ENCODE assay signal across 1 cellular context in genomic region chr10:92239600-92240288, GRCh38.
TF ChIP-seq lines count a peak whose summit lies in the region.

No MANE protein-coding gene starts in this region.

TF ChIP-seq in HepG2, 621 proteins besides CTCF, POLR2A, EP300 and RAD21 (continued from another document and continues in another):
- no peak for TF ChIP-seq CSRNP2 (CRISPR knock-in tag; conservative IDR thresholded peaks at IDR 0.05; ENCODE audit: low read depth)
- no peak for TF ChIP-seq ZC3H4 (CRISPR knock-in tag; IDR thresholded peaks at IDR 0.05; ENCODE audit: borderline replicate concordance)
- peak; percentile 23; the same call in 1 of the 2 replicates for TF ChIP-seq RFXAP (CRISPR knock-in tag; IDR thresholded peaks at IDR 0.05; ENCODE audit: borderline replicate concordance)
- TF ChIP-seq PRDM10 (CRISPR knock-in tag; IDR thresholded peaks at IDR 0.05; ENCODE audit: low read depth), result no peak
- TF ChIP-seq ZNF350 (CRISPR knock-in tag; IDR thresholded peaks at IDR 0.05; ENCODE audit: borderline replicate concordance, low read depth), result 0 out of 2 replicates have a peak, but pooled peaks have one; percentile 7
- TF ChIP-seq ZNF343 (CRISPR knock-in tag; IDR thresholded peaks at IDR 0.05), result no peak
- TF ChIP-seq ZNF639 (CRISPR knock-in tag; conservative IDR thresholded peaks at IDR 0.05), result no peak
- TF ChIP-seq ATF7-NPFF (CRISPR knock-in tag; IDR thresholded peaks at IDR 0.05; ENCODE audit: low read depth), result no peak
- 0 out of 2 replicates have a peak, but pooled peaks have one; percentile 36 for TF ChIP-seq ZSCAN25 (CRISPR knock-in tag; IDR thresholded peaks at IDR 0.05)
- TF ChIP-seq ZFX (CRISPR knock-in tag; IDR thresholded peaks at IDR 0.05; ENCODE audit: low read depth), result peak; percentile 66
- no peak for TF ChIP-seq FOXK1 (CRISPR knock-in tag; IDR thresholded peaks at IDR 0.05; ENCODE audit: borderline replicate concordance, low read depth)
- TF ChIP-seq ZNF331 (CRISPR knock-in tag; IDR thresholded peaks at IDR 0.05), result no peak
- no peak for TF ChIP-seq SRSF4 (IDR thresholded peaks at IDR 0.05; ENCODE audit: low read depth, low read length, poor library complexity, severe bottlenecking)
- TF ChIP-seq NFRKB (IDR thresholded peaks at IDR 0.05), result no peak
- TF ChIP-seq ARID3A (IDR thresholded peaks at IDR 0.05; ENCODE audit: low read depth, low read length), result no peak
- no peak for TF ChIP-seq ZNF737 (CRISPR knock-in tag; IDR thresholded peaks at IDR 0.05; ENCODE audit: borderline replicate concordance)
- TF ChIP-seq ZNF407 (CRISPR knock-in tag; IDR thresholded peaks at IDR 0.05; ENCODE audit: not compliant biosample characterization), result peak; percentile 75
- no peak for TF ChIP-seq AGO1 (IDR thresholded peaks at IDR 0.05; ENCODE audit: low read depth, low read length, poor library complexity, severe bottlenecking)
- no peak for TF ChIP-seq ZBTB34 (CRISPR knock-in tag; IDR thresholded peaks at IDR 0.05)
- TF ChIP-seq FOXM1 (CRISPR knock-in tag; IDR thresholded peaks at IDR 0.05), result 0 out of 2 replicates have a peak, but pooled peaks have one; percentile 10
- no peak for TF ChIP-seq HMG20A (CRISPR knock-in tag; IDR thresholded peaks at IDR 0.05; ENCODE audit: borderline replicate concordance)
- TF ChIP-seq GATAD1 (CRISPR knock-in tag; IDR thresholded peaks at IDR 0.05), result no peak
- no peak for TF ChIP-seq ZSCAN9 (CRISPR knock-in tag; IDR thresholded peaks at IDR 0.05; ENCODE audit: borderline replicate concordance)
- no peak for TF ChIP-seq SMAD3 (CRISPR knock-in tag; IDR thresholded peaks at IDR 0.05)
- peak; percentile 31; the same call in 1 of the 2 replicates for TF ChIP-seq ZNF234 (CRISPR knock-in tag; conservative IDR thresholded peaks at IDR 0.05)
- TF ChIP-seq UBTF (CRISPR knock-in tag; IDR thresholded peaks at IDR 0.05), result peak; percentile 87
- TF ChIP-seq AGO2 (optimal IDR thresholded peaks at IDR 0.05; ENCODE audit: low read depth, low read length), result no peak
- TF ChIP-seq SP4 (CRISPR knock-in tag; IDR thresholded peaks at IDR 0.05), result peak; percentile 66
- TF ChIP-seq MXD1 (CRISPR knock-in tag; IDR thresholded peaks at IDR 0.05), result 0 out of 2 replicates have a peak, but pooled peaks have one; percentile 38
- TF ChIP-seq TFDP1 (CRISPR knock-in tag; IDR thresholded peaks at IDR 0.05; ENCODE audit: borderline replicate concordance), result no peak
- peak; percentile 39; the same call in 1 of the 2 replicates for TF ChIP-seq ZNF235 (CRISPR knock-in tag; IDR thresholded peaks at IDR 0.05; ENCODE audit: borderline replicate concordance)
